Comparison of ENCODE assay signal across 13 cellular contexts in genomic region chr6:33049323-33049722, GRCh38. TPM values are rescaled to one million over a fixed set of nuclear protein-coding genes. Genes with fewer than 3 reads are reported as not detected.
DNase-seq lines count a peak whose midpoint lies in the region; ATAC-seq and TF ChIP-seq lines count a peak whose summit lies in the region.
"Had no signal": no experiment of that assay in that cellular context is flagged by ENCODE, and none has a peak within 500 bp of the region (broad histone marks: within the 10 kb centered on the region; RNA-seq: fewer than 3 reads in every experiment).

No MANE protein-coding gene starts in this region.

- no peak overlapping the region for H3K4ac ChIP-seq in neuronal stem cell (ENCODE audit: low read length)

- H4K8ac ChIP-seq in neuronal stem cell (ENCODE audit: low read depth, low read length) = no peak overlapping the region

- DNase-seq in LNCaP clone FGC (ENCODE audit: low read depth) (no peak), cardiac fibroblast (ENCODE audit: low read depth in 2 of 2) (peak in 1 of 2 donors; percentile 2), neuronal stem cell (ENCODE audit: low spot score) (no peak), NCI-H510A (lab: John Stamatoyannopoulos, UW) (no peak), vagina (ENCODE audit: extremely low spot score in 2 of 2) (no peak)
- DNase-seq: activated CD4-positive, alpha-beta T cell treated with anti-CD3 and anti-CD28 coated beads, Interleukin-2, amount 50 U/mL, for 1 hour; CD8-positive, alpha-beta T cell; mesenchymal stem cell had no signal

- no peak for ATAC-seq in GM21447 (IDR thresholded peaks at IDR 0.05; ENCODE audit: unreplicated experiment)
- ATAC-seq in HG03108 (IDR thresholded peaks at IDR 0.05; ENCODE audit: unreplicated experiment) = no peak
- ATAC-seq: CD8-positive, alpha-beta T cell had no signal

- no peak overlapping the region for H3K23ac ChIP-seq in neuronal stem cell (ENCODE audit: low read depth, low read length, poor library complexity)

- TF ChIP-seq CTCF in GM12872 (IDR thresholded peaks at IDR 0.05; ENCODE audit: insufficient read depth, low read depth, low read length) = peak; percentile 70
- peak; percentile 26; the same call in 1 of the 2 replicates for TF ChIP-seq CTCF in LNCaP clone FGC (IDR thresholded peaks at IDR 0.05; ENCODE audit: control insufficient read depth, extremely low read depth, insufficient read depth)
- TF ChIP-seq CTCF in cardiac fibroblast (IDR thresholded peaks at IDR 0.05; ENCODE audit: low read depth, low read length) = peak; percentile 20
- no peak for TF ChIP-seq CTCF in vagina (IDR thresholded peaks at IDR 0.05)

- H3K14ac ChIP-seq in neuronal stem cell (ENCODE audit: low read length) = no peak overlapping the region

- H3K18ac ChIP-seq in neuronal stem cell (ENCODE audit: low read length) = no peak overlapping the region

- peak overlapping the region; percentile 6 for H2AK5ac ChIP-seq in neuronal stem cell (ENCODE audit: low read depth, low read length)

- intact Hi-C loops in vagina (cut with DNase I) = no loop called here

- no peak overlapping the region for H2BK12ac ChIP-seq in neuronal stem cell (ENCODE audit: low read length)

- H2AFZ ChIP-seq in neuronal stem cell (ENCODE audit: low read length) = no peak overlapping the region

- no peak overlapping the region for H2BK120ac ChIP-seq in neuronal stem cell (ENCODE audit: low read depth, low read length)

- H4K91ac ChIP-seq in neuronal stem cell (ENCODE audit: low read depth, low read length, poor library complexity) = no peak overlapping the region

- H3K27ac ChIP-seq in neuronal stem cell (replicated peaks; ENCODE audit: low read length) = no peak overlapping the region
- no peak overlapping the region for H3K27ac ChIP-seq in vagina
- H3K27ac ChIP-seq: ascending aorta, suprapubic skin had no signal

- no CpG with 5 or more reads among the region's 6 CpGs for WGBS in neuronal stem cell (ENCODE audit: extremely low coverage in 2 of 2, insufficient read length in 2 of 2, insufficient replicate concordance in 1 of 2), 2 donors

- no peak for TF ChIP-seq POLR2A in vagina (IDR thresholded peaks at IDR 0.05)

- H3K9me3 ChIP-seq in neuronal stem cell (replicated peaks in 1 of 2; ENCODE audit: control insufficient read depth in 2 of 2, insufficient read depth in 1 of 2, low read depth in 1 of 2, low read length in 2 of 2) (no peaks in the 10 kb centered on the region), vagina (no peaks in the 10 kb centered on the region)
- H3K9me3 ChIP-seq: ascending aorta, suprapubic skin had no signal

- H3K4me2 ChIP-seq in neuronal stem cell (ENCODE audit: insufficient read depth, low read length, poor library complexity, severe bottlenecking) = no peak overlapping the region

- H3K4me3 ChIP-seq in LNCaP clone FGC (ENCODE audit: low read depth, low read length) = no peak overlapping the region
- no peak overlapping the region for H3K4me3 ChIP-seq in cardiac fibroblast (replicated peaks in 1 of 2; ENCODE audit: low read depth in 2 of 2, low read length in 2 of 2)
- H3K4me3 ChIP-seq in neuronal stem cell (ENCODE audit: low read length in 2 of 2) = no peak overlapping the region
- H3K4me3 ChIP-seq in vagina = no peak overlapping the region
- H3K4me3 ChIP-seq: ascending aorta, suprapubic skin had no signal

- H3K27me3 ChIP-seq in neuronal stem cell (ENCODE audit: control insufficient read depth in 3 of 3, insufficient read depth in 3 of 3, low read depth in 1 of 3, low read length in 3 of 3) (peaks cover 0 to 23% (median 0%) of the 10 kb centered on the region in 3 experiments), vagina (no peaks in the 10 kb centered on the region)
- H3K27me3 ChIP-seq: ascending aorta had no signal

- H3K79me1 ChIP-seq in neuronal stem cell (ENCODE audit: low read depth, low read length) = no peaks in the 10 kb centered on the region

- no peak overlapping the region for H2BK15ac ChIP-seq in neuronal stem cell (ENCODE audit: low read length)

- no peaks in the 10 kb centered on the region for H3K36me3 ChIP-seq in neuronal stem cell (replicated peaks in 1 of 2; ENCODE audit: control insufficient read depth in 2 of 2, insufficient read depth in 2 of 2, low read length in 2 of 2)
- H3K36me3 ChIP-seq in vagina = no peaks in the 10 kb centered on the region
- H3K36me3 ChIP-seq: ascending aorta, suprapubic skin had no signal

- H3K9ac ChIP-seq in neuronal stem cell (ENCODE audit: low read depth, low read length, poor library complexity) = no peak overlapping the region

- no peak overlapping the region for H2BK5ac ChIP-seq in neuronal stem cell (ENCODE audit: low read length)

- H3K4me1 ChIP-seq in neuronal stem cell (ENCODE audit: control insufficient read depth in 2 of 2, insufficient read depth in 1 of 2, low read depth in 1 of 2, low read length in 2 of 2) (peaks cover 0 to 5% of the 10 kb centered on the region in 2 donors), vagina (no peaks in the 10 kb centered on the region)
- H3K4me1 ChIP-seq: ascending aorta, suprapubic skin had no signal

RNA-seq across cellular contexts. Expression of gene HLA-DPA1, which starts 24.1 kb away (rescaled TPM):
- polyA plus RNA-seq in neuronal stem cell (2013, experiment 1 of 2) = 2.2 TPM
- 2.2 TPM for polyA plus RNA-seq in neuronal stem cell (2013, experiment 2 of 2)
- 82.3 TPM for total RNA-seq in vagina

RNA-seq across cellular contexts. Expression of gene HLA-DPB1, which starts 26.5 kb away (rescaled TPM):
- 45.7 TPM for polyA plus RNA-seq in neuronal stem cell (2013, experiment 1 of 2)
- polyA plus RNA-seq in neuronal stem cell (2013, experiment 2 of 2) = 42.1 TPM
- 94.8 TPM for total RNA-seq in vagina

RNA-seq across cellular contexts. Expression of gene HLA-DOA, which starts 39.9 kb away (rescaled TPM):
- polyA plus RNA-seq in neuronal stem cell (2013, experiment 1 of 2) = 12.8 TPM
- 13.6 TPM for polyA plus RNA-seq in neuronal stem cell (2013, experiment 2 of 2)
- 30.2 TPM for total RNA-seq in vagina

Comparison
In these comparisons a context has a peak if more than half of its experiments do, and no peak if none do; other contexts are left out.
1. CTCF ChIP-seq: peak in GM12872 (single experiment), LNCaP clone FGC (single experiment) and cardiac fibroblast (single experiment); none in vagina (0 of 3).